Comparison of ENCODE assay signal across 17 cellular contexts in the genomic region with DNA sequence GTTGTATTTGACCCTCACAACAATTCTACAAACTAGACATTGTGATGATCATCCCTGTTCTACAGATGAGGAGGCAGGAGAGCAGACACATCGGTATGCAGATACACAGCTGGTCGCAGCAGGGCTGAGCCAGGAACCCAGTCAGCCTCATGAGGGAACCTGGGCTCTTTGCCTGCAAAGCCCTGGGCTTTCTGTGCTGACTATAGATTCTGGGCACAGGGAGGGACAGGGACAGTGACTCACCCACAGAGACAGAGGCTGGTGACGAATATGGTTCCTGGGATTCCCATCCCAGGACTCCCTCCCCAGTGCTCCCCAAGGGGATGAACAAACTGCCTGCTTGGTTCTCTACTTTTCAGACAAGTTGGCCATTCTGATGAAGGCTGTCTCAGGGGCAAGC. TPM values are rescaled to one million over a fixed set of nuclear protein-coding genes. Genes with fewer than 3 reads are reported as not detected.
"Had no signal": no experiment of that assay in that cellular context is flagged by ENCODE, and none has a peak within 500 bp of the region (broad histone marks: within the 10 kb centered on the region; RNA-seq: fewer than 3 reads in every experiment).

No MANE protein-coding gene starts in this region.

- ATAC-seq: activated T-cell treated with anti-CD3 and anti-CD28 coated beads, Interleukin-2, amount 50 U/mL, for 72 hours; gastroesophageal sphincter; stimulated activated naive CD8-positive, alpha-beta T cell treated with anti-CD3 and anti-CD28 coated beads, Interleukin-15, Interleukin-2, amounts not matched to agents 100 U/mL and 50 U/mL, for 24 hours had no signal

- H3K4me3 ChIP-seq: gastroesophageal sphincter, hepatocyte, sigmoid colon had no signal

- H3K9me3 Mint-ChIP-seq: activated CD4-positive, alpha-beta memory T cell treated with anti-CD3 and anti-CD28 coated beads, Interleukin-2, amount 10 ng/mL, durations not matched to agents 7 days and 5 days; activated T-cell treated with anti-CD3 and anti-CD28 coated beads, Interleukin-2, amount 50 U/mL, for 72 hours; mesothelial cell of epicardium; neural crest cell had no signal

- H3K27ac ChIP-seq: gastroesophageal sphincter, hepatocyte, sigmoid colon had no signal

- H3K4me3 Mint-ChIP-seq: activated CD4-positive, alpha-beta memory T cell treated with anti-CD3 and anti-CD28 coated beads, Interleukin-2, amount 10 ng/mL, durations not matched to agents 7 days and 5 days; activated T-cell treated with anti-CD3 and anti-CD28 coated beads, Interleukin-2, amount 50 U/mL, for 72 hours; mesothelial cell of epicardium; neural crest cell had no signal

- H3K36me3 ChIP-seq: gastroesophageal sphincter, sigmoid colon had no signal

- H3K27me3 ChIP-seq: gastroesophageal sphincter, hepatocyte, sigmoid colon had no signal

- H3K36me3 Mint-ChIP-seq: mesothelial cell of epicardium had no signal

- H3K27ac Mint-ChIP-seq: activated CD4-positive, alpha-beta memory T cell treated with anti-CD3 and anti-CD28 coated beads, Interleukin-2, amount 10 ng/mL, durations not matched to agents 7 days and 5 days; activated T-cell treated with anti-CD3 and anti-CD28 coated beads, Interleukin-2, amount 50 U/mL, for 72 hours; mesothelial cell of epicardium had no signal

- H3K4me1 Mint-ChIP-seq: activated CD4-positive, alpha-beta memory T cell treated with anti-CD3 and anti-CD28 coated beads, Interleukin-2, amount 10 ng/mL, durations not matched to agents 7 days and 5 days; neural crest cell had no signal

- H3K79me2 ChIP-seq: hepatocyte had no signal

- H3K4me2 ChIP-seq: hepatocyte had no signal

- H2AFZ ChIP-seq: hepatocyte had no signal

- DNase-seq: activated CD4-positive, alpha-beta memory T cell treated with anti-CD3 and anti-CD28 coated beads, Interleukin-2, amount 10 ng/mL, durations not matched to agents 7 days and 5 days; activated naive CD4-positive, alpha-beta T cell; activated T-cell treated with anti-CD3 and anti-CD28 coated beads, Interleukin-2, amount 50 U/mL, for 72 hours; kidney; posterior cingulate gyrus; sigmoid colon; stimulated activated CD4-positive, alpha-beta T cell treated with anti-CD3 and anti-CD28 coated beads, Interleukin-4, amount 100 ng/mL, for 1 hour; stimulated activated CD8-positive, alpha-beta memory T cell treated with anti-CD3 and anti-CD28 coated beads, Interleukin-4, amount 100 ng/mL, for 48 hours; stimulated activated naive CD8-positive, alpha-beta T cell treated with anti-CD3 and anti-CD28 coated beads, Interleukin-15, Interleukin-2, amounts not matched to agents 100 U/mL and 50 U/mL, for 24 hours had no signal

- H3K9me3 ChIP-seq: gastroesophageal sphincter, sigmoid colon had no signal

RNA-seq across cellular contexts. Expression of gene CAMP, which starts 3.8 kb away (rescaled TPM):
- total RNA-seq: activated CD4-positive, alpha-beta memory T cell treated with anti-CD3 and anti-CD28 coated beads, Interleukin-2, amount 10 ng/mL, durations not matched to agents 7 days and 5 days; activated T-cell treated with anti-CD3 and anti-CD28 coated beads, Interleukin-2, amount 50 U/mL, for 72 hours; astrocyte; gastroesophageal sphincter; hepatocyte; kidney; mesothelial cell of epicardium; myocyte; neural crest cell; temporal lobe; urinary bladder had no signal
- polyA plus RNA-seq: hepatocyte had no signal
